9 cellular contexts compared by ENCODE assay signal in the genomic region with DNA sequence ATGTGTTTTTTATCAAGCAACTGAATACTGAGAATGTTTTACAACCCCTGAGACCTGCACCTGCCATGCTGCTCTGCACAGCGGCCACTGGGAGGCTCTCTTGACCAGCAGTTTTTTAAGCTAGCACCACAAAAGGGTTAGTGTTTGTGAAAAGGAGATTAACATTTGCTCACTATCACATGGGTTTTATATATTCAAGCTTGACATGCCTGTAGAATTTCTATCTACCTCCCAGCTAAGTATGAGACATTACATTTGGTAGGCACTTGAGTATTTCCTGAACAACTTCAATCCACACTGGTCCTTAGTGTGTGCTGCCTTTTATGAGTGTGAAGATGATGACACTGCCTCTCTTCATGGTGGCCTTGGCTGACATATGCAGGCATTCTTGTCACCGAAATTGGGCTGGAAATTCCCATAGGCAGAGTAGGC.
DNase-seq lines count a peak whose midpoint lies in the region; ATAC-seq and TF ChIP-seq lines count a peak whose summit lies in the region.
"Had no signal": no experiment of that assay in that cellular context is flagged by ENCODE, and none has a peak within 500 bp of the region (broad histone marks: within the 10 kb centered on the region; RNA-seq: fewer than 3 reads in every experiment).

No MANE protein-coding gene starts in this region.

- no peak for ATAC-seq in activated CD8-positive, alpha-beta memory T cell treated with anti-CD3 and anti-CD28 coated beads, Interleukin-2, amount 10 ng/mL, durations not matched to agents 7 days and 5 days
- ATAC-seq in GM21423 (IDR thresholded peaks at IDR 0.05; ENCODE audit: unreplicated experiment): no peak

- H3K4me1 Mint-ChIP-seq in glutamatergic neuron (ENCODE audit: low read depth, unreplicated experiment): no peaks in the 10 kb centered on the region
- no peaks in the 10 kb centered on the region for H3K4me1 Mint-ChIP-seq in activated CD8-positive, alpha-beta memory T cell treated with anti-CD3 and anti-CD28 coated beads, Interleukin-2, amount 10 ng/mL, durations not matched to agents 7 days and 5 days
- H3K4me1 Mint-ChIP-seq: central memory CD8-positive, alpha-beta T cell had no signal

- H3K4me1 ChIP-seq in A673 (ENCODE audit: insufficient read depth, low read length, poor library complexity, severe bottlenecking) (no peaks in the 10 kb centered on the region), tibial artery (no peaks in the 10 kb centered on the region)

- no peak overlapping the region for H3K4me3 Mint-ChIP-seq in glutamatergic neuron (ENCODE audit: unreplicated experiment)
- H3K4me3 Mint-ChIP-seq in activated CD8-positive, alpha-beta memory T cell treated with anti-CD3 and anti-CD28 coated beads, Interleukin-2, amount 10 ng/mL, durations not matched to agents 7 days and 5 days: no peak overlapping the region
- H3K4me3 Mint-ChIP-seq: central memory CD8-positive, alpha-beta T cell had no signal

- peaks cover 9% of the 10 kb centered on the region for H3K9me3 ChIP-seq in A673 (ENCODE audit: low read depth, low read length, poor library complexity, severe bottlenecking)
- no peaks in the 10 kb centered on the region for H3K9me3 ChIP-seq in tibial artery

- CTCF ChIA-PET in A673 (lab: Charles Lee): no interaction called here
- CTCF ChIA-PET in activated CD8-positive, alpha-beta memory T cell treated with anti-CD3 and anti-CD28 coated beads, Interleukin-2, amount 10 ng/mL, durations not matched to agents 7 days and 5 days (lab: Charles Lee): no interaction called here

- in situ Hi-C loops in GM13977 (cut with MboI; ENCODE audit: low pct_unique_long_range_greater_than_20kb, low sequenced_read_pairs, unreplicated experiment): no loop called here

- H3K36me3 ChIP-seq in A673 (ENCODE audit: insufficient read depth, low read length, poor library complexity, severe bottlenecking) (no peaks in the 10 kb centered on the region), tibial artery (no peaks in the 10 kb centered on the region)

- H3K9me3 Mint-ChIP-seq in glutamatergic neuron (ENCODE audit: unreplicated experiment): peaks cover 1% of the 10 kb centered on the region
- no peaks in the 10 kb centered on the region for H3K9me3 Mint-ChIP-seq in activated CD8-positive, alpha-beta memory T cell treated with anti-CD3 and anti-CD28 coated beads, Interleukin-2, amount 10 ng/mL, durations not matched to agents 7 days and 5 days (ENCODE audit: low read depth)
- H3K9me3 Mint-ChIP-seq: central memory CD8-positive, alpha-beta T cell had no signal

- no peaks in the 10 kb centered on the region for H3K36me3 Mint-ChIP-seq in glutamatergic neuron (ENCODE audit: unreplicated experiment)
- no peaks in the 10 kb centered on the region for H3K36me3 Mint-ChIP-seq in activated CD8-positive, alpha-beta memory T cell treated with anti-CD3 and anti-CD28 coated beads, Interleukin-2, amount 10 ng/mL, durations not matched to agents 7 days and 5 days

- peak; percentile 30 for DNase-seq in A673 (ENCODE audit: low spot score)
- DNase-seq in GM13977 (ENCODE audit: low spot score): no peak
- DNase-seq in RPMI8226: peak; percentile 41
- peak; percentile 65 for DNase-seq in glutamatergic neuron
- peak; percentile 26 for DNase-seq in stromal cell of bone marrow (ENCODE audit: low read depth)
- no peak for DNase-seq in activated CD8-positive, alpha-beta memory T cell treated with anti-CD3 and anti-CD28 coated beads, Interleukin-2, amount 10 ng/mL, durations not matched to agents 7 days and 5 days
- no peak for DNase-seq in tibial artery

- no peaks in the 10 kb centered on the region for H3K27me3 ChIP-seq in A673 (replicated peaks; ENCODE audit: insufficient read depth, low read depth, low read length, poor library complexity)
- no peaks in the 10 kb centered on the region for H3K27me3 ChIP-seq in tibial artery

- H3K27ac Mint-ChIP-seq in glutamatergic neuron (ENCODE audit: unreplicated experiment): no peak overlapping the region
- H3K27ac Mint-ChIP-seq in activated CD8-positive, alpha-beta memory T cell treated with anti-CD3 and anti-CD28 coated beads, Interleukin-2, amount 10 ng/mL, durations not matched to agents 7 days and 5 days: no peak overlapping the region

- no peak overlapping the region for H3K27ac ChIP-seq in A673 (ENCODE audit: low read depth, low read length, poor library complexity, severe bottlenecking)
- H3K27ac ChIP-seq in tibial artery: no peak overlapping the region

- H3K27me3 Mint-ChIP-seq in glutamatergic neuron (ENCODE audit: unreplicated experiment): no peaks in the 10 kb centered on the region
- no peaks in the 10 kb centered on the region for H3K27me3 Mint-ChIP-seq in activated CD8-positive, alpha-beta memory T cell treated with anti-CD3 and anti-CD28 coated beads, Interleukin-2, amount 10 ng/mL, durations not matched to agents 7 days and 5 days
- H3K27me3 Mint-ChIP-seq: central memory CD8-positive, alpha-beta T cell had no signal

- BruUV-seq in A673 (replicated peaks; lab: Mats Ljungman, UMichigan): no TSS peak

- POLR2A ChIA-PET in A673 (lab: Charles Lee; ENCODE audit: low non-redundant PET): no interaction called here

- no peak overlapping the region for H3K4me3 ChIP-seq in A673 (ENCODE audit: low read depth, low read length, poor library complexity, severe bottlenecking)
- no peak overlapping the region for H3K4me3 ChIP-seq in tibial artery

- TF ChIP-seq CTCF in A673 (conservative IDR thresholded peaks at IDR 0.05; ENCODE audit: low read depth, low read length) (peak; percentile 46; the same call in 1 of the 2 replicates), GM13977 (IDR thresholded peaks at IDR 0.05; ENCODE audit: extremely low read depth, insufficient read depth, missing control alignments) (peak; percentile 37), glutamatergic neuron (IDR thresholded peaks at IDR 0.05; ENCODE audit: partially characterized antibody, unreplicated experiment) (peak; percentile 56), tibial artery (IDR thresholded peaks at IDR 0.05) (no peak)

- intact Hi-C loops in A673 (cut with micrococcal nuclease; ENCODE audit: unreplicated experiment) (no loop called here), tibial artery (cut with DNase I; ENCODE audit: low total_unique reads) (no loop called here)

Comparison
In these comparisons a context has a peak if more than half of its experiments do, and no peak if none do; other contexts are left out.
1. DNase-seq: peak in A673 (single experiment), RPMI8226 (single experiment), glutamatergic neuron (single experiment) and stromal cell of bone marrow (single experiment); none in GM13977 (single experiment), activated CD8-positive, alpha-beta memory T cell treated with anti-CD3 and anti-CD28 coated beads, Interleukin-2, amount 10 ng/mL, durations not matched to agents 7 days and 5 days (single experiment) and tibial artery (0 of 2).
2. CTCF ChIP-seq: peak in A673 (single experiment), GM13977 (single experiment) and glutamatergic neuron (single experiment); none in tibial artery (0 of 2).